ENCODE assay signal across 19 cellular contexts in genomic region chr10:116470071-116470470, GRCh38. TPM values are rescaled to one million over a fixed set of nuclear protein-coding genes. Genes with fewer than 3 reads are reported as not detected.
DNase-seq lines count a peak whose midpoint lies in the region; ATAC-seq, FAIRE-seq and TF ChIP-seq lines count a peak whose summit lies in the region.
"Had no signal": no experiment of that assay in that cellular context is flagged by ENCODE, and none has a peak within 500 bp of the region (broad histone marks: within the 10 kb centered on the region; RNA-seq: fewer than 3 reads in every experiment).

No MANE protein-coding gene starts in this region.

- H3K79me1 ChIP-seq in trophoblast cell (ENCODE audit: low read length) = peaks cover 6% of the 10 kb centered on the region

- H3K4me1 ChIP-seq in foreskin keratinocyte (peaks cover 4% of the 10 kb centered on the region), trophoblast cell (ENCODE audit: control insufficient read depth in 1 of 2, insufficient read depth in 2 of 2, low read length in 2 of 2) (peaks cover 0 to 4% of the 10 kb centered on the region in 2 experiments), spleen (no peaks in the 10 kb centered on the region)

- no peak overlapping the region for H3K4me2 ChIP-seq in trophoblast cell (ENCODE audit: low read length)
- H3K4me2 ChIP-seq: PC-9 had no signal

- no peak overlapping the region for H2BK120ac ChIP-seq in trophoblast cell (ENCODE audit: insufficient read depth, low read length, poor library complexity)

- WGBS in trophoblast cell (ENCODE audit: extremely low coverage, insufficient coverage, insufficient read length) = no CpG with 5 or more reads among the region's 4 CpGs
- WGBS in spleen, 5 donors = 79 to 93% (median 81%) methylated on average over 4 of the region's 4 CpGs

- TF ChIP-seq CTCF in foreskin keratinocyte (conservative IDR thresholded peaks at IDR 0.05) (no peak), spleen (IDR thresholded peaks at IDR 0.05 in 8 of 11, conservative IDR thresholded peaks at IDR 0.05 in 3 of 11) (no peak)

- no peaks in the 10 kb centered on the region for H3K79me2 ChIP-seq in trophoblast cell (ENCODE audit: control insufficient read depth, insufficient read depth, low read length, poor library complexity)

- no peaks in the 10 kb centered on the region for H3K36me3 ChIP-seq in trophoblast cell (ENCODE audit: control insufficient read depth in 1 of 2, insufficient read depth in 2 of 2, low read length in 2 of 2)
- no peaks in the 10 kb centered on the region for H3K36me3 ChIP-seq in spleen

- H3K9me3 Mint-ChIP-seq in activated naive CD8-positive, alpha-beta T cell treated with anti-CD3 and anti-CD28 coated beads, Interleukin-2, amount 10 ng/mL, durations not matched to agents 7 days and 5 days = no peaks in the 10 kb centered on the region
- no peaks in the 10 kb centered on the region for H3K9me3 Mint-ChIP-seq in activated naive CD8-positive, alpha-beta T cell treated with anti-CD3 and anti-CD28 coated beads for 36 hours

- no peaks in the 10 kb centered on the region for H3K36me3 Mint-ChIP-seq in activated naive CD8-positive, alpha-beta T cell treated with anti-CD3 and anti-CD28 coated beads, Interleukin-2, amount 10 ng/mL, durations not matched to agents 7 days and 5 days
- H3K36me3 Mint-ChIP-seq in activated naive CD8-positive, alpha-beta T cell treated with anti-CD3 and anti-CD28 coated beads for 36 hours = no peaks in the 10 kb centered on the region

- H3K27me3 ChIP-seq in foreskin keratinocyte (no peaks in the 10 kb centered on the region), trophoblast cell (ENCODE audit: insufficient read depth, low read length) (no peaks in the 10 kb centered on the region), spleen (replicated peaks in 1 of 7) (peaks cover 0 to 3% (median 0%) of the 10 kb centered on the region in 7 donors)

- peak overlapping the region; percentile 21 for H3K27ac Mint-ChIP-seq in activated naive CD8-positive, alpha-beta T cell treated with anti-CD3 and anti-CD28 coated beads, Interleukin-2, amount 10 ng/mL, durations not matched to agents 7 days and 5 days
- H3K27ac Mint-ChIP-seq in activated naive CD8-positive, alpha-beta T cell treated with anti-CD3 and anti-CD28 coated beads for 36 hours = no peak overlapping the region

- H3K18ac ChIP-seq in trophoblast cell (ENCODE audit: low read length) = no peak overlapping the region

- no peak overlapping the region for H3K9ac ChIP-seq in trophoblast cell (ENCODE audit: low read length)
- H3K9ac ChIP-seq: GM23248 had no signal

- no peaks in the 10 kb centered on the region for H3K4me1 Mint-ChIP-seq in activated naive CD8-positive, alpha-beta T cell treated with anti-CD3 and anti-CD28 coated beads, Interleukin-2, amount 10 ng/mL, durations not matched to agents 7 days and 5 days
- no peaks in the 10 kb centered on the region for H3K4me1 Mint-ChIP-seq in activated naive CD8-positive, alpha-beta T cell treated with anti-CD3 and anti-CD28 coated beads for 36 hours

- no peak overlapping the region for H2BK5ac ChIP-seq in trophoblast cell (ENCODE audit: low read depth, low read length, poor library complexity)

- H3K9me3 ChIP-seq in trophoblast cell (ENCODE audit: insufficient read depth, low read depth, low read length) = no peaks in the 10 kb centered on the region
- peaks cover 0 to 4% (median 0%) of the 10 kb centered on the region in 8 donors for H3K9me3 ChIP-seq in spleen

- H3K27ac ChIP-seq in foreskin keratinocyte = no peak overlapping the region
- H3K27ac ChIP-seq in trophoblast cell (ENCODE audit: low read depth, low read length) = peak overlapping the region; percentile 85
- H3K27ac ChIP-seq in spleen = no peak overlapping the region
- H3K27ac ChIP-seq: GM23248, PC-9, SK-N-MC had no signal

- H4K8ac ChIP-seq in trophoblast cell (ENCODE audit: low read depth, low read length) = no peak overlapping the region

- no peak overlapping the region for H2AFZ ChIP-seq in trophoblast cell (ENCODE audit: insufficient read depth, low read length, poor library complexity)
- H2AFZ ChIP-seq: GM23248, PC-9 had no signal

- ATAC-seq in activated naive CD8-positive, alpha-beta T cell treated with anti-CD3 and anti-CD28 coated beads, Interleukin-2, amount 10 ng/mL, durations not matched to agents 7 days and 5 days (ENCODE audit: low read depth) = no peak
- ATAC-seq in foreskin keratinocyte (peak; percentile 1), GM18498 (IDR thresholded peaks at IDR 0.05; ENCODE audit: unreplicated experiment) (no peak)
- ATAC-seq: Right ventricle myocardium inferior had no signal

- H4K91ac ChIP-seq in trophoblast cell (ENCODE audit: low read depth, low read length) = no peak overlapping the region

- H4K12ac ChIP-seq in trophoblast cell (ENCODE audit: low read depth, low read length) = no peak overlapping the region

- peaks cover 5% of the 10 kb centered on the region for H3K27me3 Mint-ChIP-seq in activated naive CD8-positive, alpha-beta T cell treated with anti-CD3 and anti-CD28 coated beads, Interleukin-2, amount 10 ng/mL, durations not matched to agents 7 days and 5 days
- H3K27me3 Mint-ChIP-seq in activated naive CD8-positive, alpha-beta T cell treated with anti-CD3 and anti-CD28 coated beads for 36 hours = peaks cover 7% of the 10 kb centered on the region

- no peak overlapping the region for H3K23ac ChIP-seq in trophoblast cell (ENCODE audit: low read length)

- intact Hi-C loops in spleen (cut with DNase I; ENCODE audit: low total_unique reads) = no loop called here

- no peak overlapping the region for H3K14ac ChIP-seq in trophoblast cell (ENCODE audit: low read length)

- H3K4me3 ChIP-seq in trophoblast cell (ENCODE audit: low read depth, low read length) = no peak overlapping the region
- H3K4me3 ChIP-seq in spleen = no peak overlapping the region
- H3K4me3 ChIP-seq: GM23248, PC-9, SK-N-MC had no signal

- H3K4ac ChIP-seq in trophoblast cell (ENCODE audit: low read depth, low read length) = no peak overlapping the region

- no peak overlapping the region for H2BK12ac ChIP-seq in trophoblast cell (ENCODE audit: low read length)

- TF ChIP-seq POLR2A in spleen (IDR thresholded peaks at IDR 0.05) = no peak

- FAIRE-seq in RCC 7860 (lab: Jason Lieb, UNC) = no peak
- FAIRE-seq: A204.1, GM12891 had no signal

- no peak overlapping the region for H2AK5ac ChIP-seq in trophoblast cell (ENCODE audit: low read length)

- POLR2A ChIA-PET in activated naive CD8-positive, alpha-beta T cell treated with anti-CD3 and anti-CD28 coated beads, Interleukin-2, amount 10 ng/mL, durations not matched to agents 7 days and 5 days (lab: Charles Lee) = no interaction called here

- no peak overlapping the region for H3K4me3 Mint-ChIP-seq in activated naive CD8-positive, alpha-beta T cell treated with anti-CD3 and anti-CD28 coated beads, Interleukin-2, amount 10 ng/mL, durations not matched to agents 7 days and 5 days
- no peak overlapping the region for H3K4me3 Mint-ChIP-seq in activated naive CD8-positive, alpha-beta T cell treated with anti-CD3 and anti-CD28 coated beads for 36 hours

- DNase-seq in activated naive CD8-positive, alpha-beta T cell treated with anti-CD3 and anti-CD28 coated beads, Interleukin-2, amount 10 ng/mL, durations not matched to agents 7 days and 5 days = no peak
- DNase-seq in activated naive CD8-positive, alpha-beta T cell treated with anti-CD3 and anti-CD28 coated beads for 36 hours = no peak
- DNase-seq in RCC 7860 (ENCODE audit: low spot score) (peak; percentile 22), foreskin keratinocyte (peak in 1 of 2 donors; percentile 30), trophoblast cell (peak; percentile 81 to 82), spleen (no peak)
- no peak for DNase-seq in activated T-cell treated with anti-CD3 and anti-CD28 coated beads, Interleukin-2, amount 50 U/mL, for 48 hours
- DNase-seq: C1 segment of cervical spinal cord, DMS153, NCI-H1436 treated with DMSO at 0.1 percent for 48 hours, NCI-H2081 treated with DMSO at 0.1 percent for 48 hours had no signal

RNA-seq across cellular contexts. Expression of gene PNLIPRP3, which starts 42.4 kb away (rescaled TPM):
- total RNA-seq in activated naive CD8-positive, alpha-beta T cell treated with anti-CD3 and anti-CD28 coated beads, Interleukin-2, amount 10 ng/mL, durations not matched to agents 7 days and 5 days = not detected
- not detected for total RNA-seq in activated naive CD8-positive, alpha-beta T cell treated with anti-CD3 and anti-CD28 coated beads for 36 hours
- total RNA-seq in foreskin keratinocyte (13.4 and 23.5 TPM in 2 replicates), spleen (not detected)
- polyA plus RNA-seq in foreskin keratinocyte (9.7 and 13.7 TPM in 2 replicates), spleen (not detected)
- polyA plus RNA-seq in trophoblast cell (2013) = 0.04 TPM in 1 of 2 replicates, not detected in the other
- total RNA-seq: G401, GM23248, PC-9, Right ventricle myocardium inferior had no signal
- polyA plus RNA-seq: GM23248 had no signal

Comparison
In these comparisons a context has a peak if more than half of its experiments do, and no peak if none do; other contexts are left out.
1. DNase-seq: peak in RCC 7860 (single experiment) and trophoblast cell (2 of 2); none in activated naive CD8-positive, alpha-beta T cell treated with anti-CD3 and anti-CD28 coated beads, Interleukin-2, amount 10 ng/mL, durations not matched to agents 7 days and 5 days (single experiment), activated naive CD8-positive, alpha-beta T cell treated with anti-CD3 and anti-CD28 coated beads for 36 hours (single experiment), activated T-cell treated with anti-CD3 and anti-CD28 coated beads, Interleukin-2, amount 50 U/mL, for 48 hours (0 of 2) and spleen (single experiment).
2. RNA of gene PNLIPRP3, which starts 42.4 kb away (total RNA-seq): 13.4 to 23.5 TPM in foreskin keratinocyte; not detected in activated naive CD8-positive, alpha-beta T cell treated with anti-CD3 and anti-CD28 coated beads, Interleukin-2, amount 10 ng/mL, durations not matched to agents 7 days and 5 days, not detected in activated naive CD8-positive, alpha-beta T cell treated with anti-CD3 and anti-CD28 coated beads for 36 hours and not detected in spleen; every median in the first group is over 10 times any median in the second.